1 cellular context compared by ENCODE assay signal in the genomic region with DNA sequence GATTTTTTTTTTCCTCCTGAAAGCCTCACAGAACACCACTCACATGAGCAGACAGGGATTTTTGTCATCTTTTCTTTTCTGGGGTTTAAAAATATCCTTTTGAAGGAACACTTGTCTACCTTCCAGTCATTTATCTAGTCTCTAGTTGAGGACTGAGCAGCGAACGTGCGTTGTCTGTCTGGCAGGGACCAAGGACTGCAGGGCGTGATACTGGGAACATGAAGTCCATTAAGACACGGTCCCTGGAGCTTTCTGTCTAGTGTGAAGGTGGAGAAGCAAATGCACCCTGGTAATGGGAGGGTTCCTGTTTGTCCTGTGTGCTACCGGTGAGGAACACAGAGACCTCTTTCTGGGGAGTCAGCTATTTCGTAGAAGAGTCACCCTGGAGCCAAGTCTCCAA.
TF ChIP-seq lines count a peak whose summit lies in the region.

No MANE protein-coding gene starts in this region.

TF ChIP-seq in K562, 482 proteins besides CTCF, POLR2A, EP300 and RAD21:
- no peak for TF ChIP-seq GABPA (tag; conservative IDR thresholded peaks at IDR 0.05; ENCODE audit: low read depth)
- TF ChIP-seq ZNF143 (CRISPR knock-in tag; IDR thresholded peaks at IDR 0.05) = no peak
- TF ChIP-seq C11orf30 (IDR thresholded peaks at IDR 0.05; ENCODE audit: low read depth) = peak; percentile 6; the same call in 1 of the 2 replicates
- TF ChIP-seq RBM39 (optimal IDR thresholded peaks at IDR 0.05; ENCODE audit: low read depth, low read length) = no peak
- no peak for TF ChIP-seq TCF7L2 (IDR thresholded peaks at IDR 0.05; ENCODE audit: low read depth, low read length)
- peak; percentile 43; the same call in 1 of the 2 replicates for TF ChIP-seq ZNF316 (IDR thresholded peaks at IDR 0.05)
- TF ChIP-seq, protein P1, sequence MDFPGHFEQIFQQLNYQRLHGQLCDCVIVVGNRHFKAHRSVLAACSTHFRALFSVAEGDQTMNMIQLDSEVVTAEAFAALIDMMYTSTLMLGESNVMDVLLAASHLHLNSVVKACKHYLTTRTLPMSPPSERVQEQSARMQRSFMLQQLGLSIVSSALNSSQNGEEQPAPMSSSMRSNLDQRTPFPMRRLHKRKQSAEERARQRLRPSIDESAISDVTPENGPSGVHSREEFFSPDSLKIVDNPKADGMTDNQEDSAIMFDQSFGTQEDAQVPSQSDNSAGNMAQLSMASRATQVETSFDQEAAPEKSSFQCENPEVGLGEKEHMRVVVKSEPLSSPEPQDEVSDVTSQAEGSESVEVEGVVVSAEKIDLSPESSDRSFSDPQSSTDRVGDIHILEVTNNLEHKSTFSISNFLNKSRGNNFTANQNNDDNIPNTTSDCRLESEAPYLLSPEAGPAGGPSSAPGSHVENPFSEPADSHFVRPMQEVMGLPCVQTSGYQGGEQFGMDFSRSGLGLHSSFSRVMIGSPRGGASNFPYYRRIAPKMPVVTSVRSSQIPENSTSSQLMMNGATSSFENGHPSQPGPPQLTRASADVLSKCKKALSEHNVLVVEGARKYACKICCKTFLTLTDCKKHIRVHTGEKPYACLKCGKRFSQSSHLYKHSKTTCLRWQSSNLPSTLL (IDR thresholded peaks at IDR 0.05) = no peak
- no peak for TF ChIP-seq CBFA2T2 (conservative IDR thresholded peaks at IDR 0.05)
- TF ChIP-seq SREBF1 (IDR thresholded peaks at IDR 0.05; ENCODE audit: borderline replicate concordance, low read depth, low read length) = no peak
- TF ChIP-seq IRF2 (CRISPR knock-in tag; IDR thresholded peaks at IDR 0.05) = peak; percentile 48; the same call in 1 of the 2 replicates
- TF ChIP-seq ZNF354B (CRISPR knock-in tag; IDR thresholded peaks at IDR 0.05) = no peak
- TF ChIP-seq TARDBP (IDR thresholded peaks at IDR 0.05) = no peak
- TF ChIP-seq, protein P2, sequence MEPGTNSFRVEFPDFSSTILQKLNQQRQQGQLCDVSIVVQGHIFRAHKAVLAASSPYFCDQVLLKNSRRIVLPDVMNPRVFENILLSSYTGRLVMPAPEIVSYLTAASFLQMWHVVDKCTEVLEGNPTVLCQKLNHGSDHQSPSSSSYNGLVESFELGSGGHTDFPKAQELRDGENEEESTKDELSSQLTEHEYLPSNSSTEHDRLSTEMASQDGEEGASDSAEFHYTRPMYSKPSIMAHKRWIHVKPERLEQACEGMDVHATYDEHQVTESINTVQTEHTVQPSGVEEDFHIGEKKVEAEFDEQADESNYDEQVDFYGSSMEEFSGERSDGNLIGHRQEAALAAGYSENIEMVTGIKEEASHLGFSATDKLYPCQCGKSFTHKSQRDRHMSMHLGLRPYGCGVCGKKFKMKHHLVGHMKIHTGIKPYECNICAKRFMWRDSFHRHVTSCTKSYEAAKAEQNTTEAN (CRISPR knock-in tag; IDR thresholded peaks at IDR 0.05) = no peak
TF ChIP-seq in K562: peak in this region for 3.
